8 cellular contexts compared by ENCODE assay signal in genomic region chr7:139075031-139075652, GRCh38. TPM values are rescaled to one million over a fixed set of nuclear protein-coding genes. Genes with fewer than 3 reads are reported as not detected.
DNase-seq lines count a peak whose midpoint lies in the region; ATAC-seq, FAIRE-seq and TF ChIP-seq lines count a peak whose summit lies in the region.

No MANE protein-coding gene starts in this region.

- peak; percentile 88 for ATAC-seq in GM21367 (IDR thresholded peaks at IDR 0.05; ENCODE audit: unreplicated experiment)
- peak; percentile 92 to 94 for ATAC-seq in naive B cell (ENCODE audit: low read depth in 2 of 2)

- peak; percentile 44 for FAIRE-seq in D721Med (lab: Jason Lieb, UNC)

- H3K27me3 Mint-ChIP-seq in naive B cell, result no peaks in the 10 kb centered on the region
- no peaks in the 10 kb centered on the region for H3K27me3 Mint-ChIP-seq in stimulated activated naive CD8-positive, alpha-beta T cell treated with anti-CD3 and anti-CD28 coated beads, Interleukin-15, Interleukin-2, amounts not matched to agents 100 ng/mL and 50 ng/mL, for 24 hours

- peak; percentile 76 for TF ChIP-seq CTCF in D721Med (IDR thresholded peaks at IDR 0.05; ENCODE audit: insufficient read depth, missing control alignments)

- H3K36me3 Mint-ChIP-seq in naive B cell, result peaks cover 18 to 20% of the 10 kb centered on the region in 2 donors
- peaks cover 77% of the 10 kb centered on the region for H3K36me3 Mint-ChIP-seq in stimulated activated naive CD8-positive, alpha-beta T cell treated with anti-CD3 and anti-CD28 coated beads, Interleukin-15, Interleukin-2, amounts not matched to agents 100 ng/mL and 50 ng/mL, for 24 hours (ENCODE audit: low read depth)

- DNase-seq in D721Med (ENCODE audit: insufficient read length, low spot score) (peak; percentile 36), HS-5 (ENCODE audit: low read depth) (peak; percentile 47), NOMO-1 treated with DMSO at 0.1 percent for 48 hours (lab: John Stamatoyannopoulos, UW; ENCODE audit: unreplicated experiment) (peak; percentile 49), epithelial cell of prostate (ENCODE audit: low read depth, low spot score) (no peak), naive B cell (peak; percentile 64)
- peak; percentile 55 for DNase-seq in activated CD8-positive, alpha-beta memory T cell treated with anti-CD3 and anti-CD28 coated beads, Interleukin-2, amount 50 U/mL, for 1 hour (ENCODE audit: extremely low read depth)

- no peaks in the 10 kb centered on the region for H3K9me3 Mint-ChIP-seq in naive B cell
- no peaks in the 10 kb centered on the region for H3K9me3 Mint-ChIP-seq in stimulated activated naive CD8-positive, alpha-beta T cell treated with anti-CD3 and anti-CD28 coated beads, Interleukin-15, Interleukin-2, amounts not matched to agents 100 ng/mL and 50 ng/mL, for 24 hours

- H3K27ac Mint-ChIP-seq in naive B cell, result peak overlapping the region; percentile 49 to 90 (median 71)
- H3K27ac Mint-ChIP-seq in stimulated activated naive CD8-positive, alpha-beta T cell treated with anti-CD3 and anti-CD28 coated beads, Interleukin-15, Interleukin-2, amounts not matched to agents 100 ng/mL and 50 ng/mL, for 24 hours, result peak overlapping the region; percentile 67

- peak overlapping the region in 4 of 8 donors; percentile 32 to 64 (median 52) for H3K4me3 Mint-ChIP-seq in naive B cell
- H3K4me3 Mint-ChIP-seq in stimulated activated naive CD8-positive, alpha-beta T cell treated with anti-CD3 and anti-CD28 coated beads, Interleukin-15, Interleukin-2, amounts not matched to agents 100 ng/mL and 50 ng/mL, for 24 hours, result peak overlapping the region; percentile 10

- H3K27ac ChIP-seq in epithelial cell of prostate, result peak overlapping the region; percentile 56

- peaks cover 12 to 22% (median 21%) of the 10 kb centered on the region in 3 donors for H3K4me1 Mint-ChIP-seq in naive B cell
- H3K4me1 Mint-ChIP-seq in stimulated activated naive CD8-positive, alpha-beta T cell treated with anti-CD3 and anti-CD28 coated beads, Interleukin-15, Interleukin-2, amounts not matched to agents 100 ng/mL and 50 ng/mL, for 24 hours (ENCODE audit: low read depth), result peaks cover 57% of the 10 kb centered on the region

RNA-seq across cellular contexts. Expression of gene ZC3HAV1, which starts 34.4 kb away (rescaled TPM):
- polyA plus RNA-seq in naive B cell (ENCODE audit: low read depth in 6 of 6), result 100 to 1,000 TPM in 3 of 6 donors, 10 to 100 TPM in 3; 64.8 to 129 (median 99.7) TPM

RNA-seq across cellular contexts. Expression of gene ZC3HAV1L, which starts 39.3 kb away (rescaled TPM):
- under 1 TPM in 1 of 6 donors, not detected in 5; 0.18 TPM for polyA plus RNA-seq in naive B cell (ENCODE audit: low read depth in 6 of 6)
